In genomic region chr19:1901940-1902404, GRCh38 we compare ENCODE assay signal across 1 cellular context.
TF ChIP-seq lines count a peak whose summit lies in the region.

No MANE protein-coding gene starts in this region.

TF ChIP-seq in HepG2, 621 proteins besides CTCF, POLR2A, EP300 and RAD21 (continued from another document and continues in another):
- TF ChIP-seq ZNF609 (CRISPR knock-in tag; IDR thresholded peaks at IDR 0.05; ENCODE audit: borderline replicate concordance) (no peak), TFDP1 (CRISPR knock-in tag; IDR thresholded peaks at IDR 0.05; ENCODE audit: borderline replicate concordance) (no peak), ZNF317 (CRISPR knock-in tag; IDR thresholded peaks at IDR 0.05) (no peak), ZNF512 (CRISPR knock-in tag; IDR thresholded peaks at IDR 0.05) (no peak), ZNF775 (CRISPR knock-in tag; IDR thresholded peaks at IDR 0.05; ENCODE audit: borderline replicate concordance) (no peak), HNRNPLL (IDR thresholded peaks at IDR 0.05; ENCODE audit: low read depth, low read length, poor library complexity, severe bottlenecking) (no peak), MAZ (IDR thresholded peaks at IDR 0.05; ENCODE audit: borderline replicate concordance, low read depth, low read length) (no peak), MAZ (CRISPR knock-in tag; IDR thresholded peaks at IDR 0.05; ENCODE audit: low read depth) (no peak), KLF13 (CRISPR knock-in tag; IDR thresholded peaks at IDR 0.05) (no peak), SRSF1 (optimal IDR thresholded peaks at IDR 0.05; ENCODE audit: low read depth, low read length) (no peak), ZKSCAN8 (CRISPR knock-in tag; IDR thresholded peaks at IDR 0.05; ENCODE audit: borderline replicate concordance) (no peak), BORCS8-MEF2B (CRISPR knock-in tag; IDR thresholded peaks at IDR 0.05) (no peak), ZNF343 (CRISPR knock-in tag; IDR thresholded peaks at IDR 0.05) (no peak), SKIL (CRISPR knock-in tag; IDR thresholded peaks at IDR 0.05; ENCODE audit: borderline replicate concordance) (no peak), ZNF296 (CRISPR knock-in tag; conservative IDR thresholded peaks at IDR 0.05) (no peak), CC2D1A (CRISPR knock-in tag; IDR thresholded peaks at IDR 0.05) (no peak), SMC3 (IDR thresholded peaks at IDR 0.05; ENCODE audit: low read length) (no peak), SALL2 (CRISPR knock-in tag; IDR thresholded peaks at IDR 0.05) (no peak), ISL2 (CRISPR knock-in tag; IDR thresholded peaks at IDR 0.05) (no peak), ZSCAN31 (CRISPR knock-in tag; IDR thresholded peaks at IDR 0.05; ENCODE audit: low read depth) (no peak), GABPA (IDR thresholded peaks at IDR 0.05; ENCODE audit: low read depth, low read length) (no peak), GABPA (CRISPR knock-in tag; IDR thresholded peaks at IDR 0.05; ENCODE audit: low read depth) (no peak), CHD2 (IDR thresholded peaks at IDR 0.05; ENCODE audit: low read depth, low read length) (no peak), ZFP90 (CRISPR knock-in tag; IDR thresholded peaks at IDR 0.05; ENCODE audit: borderline replicate concordance) (0 out of 2 replicates have a peak, but pooled peaks have one; percentile 44), DR1 (CRISPR knock-in tag; IDR thresholded peaks at IDR 0.05) (no peak), TERF1 (CRISPR knock-in tag; IDR thresholded peaks at IDR 0.05) (no peak), ZNF329 (CRISPR knock-in tag; IDR thresholded peaks at IDR 0.05; ENCODE audit: low read depth) (no peak), SMAD9 (CRISPR knock-in tag; IDR thresholded peaks at IDR 0.05) (no peak), IRF2 (CRISPR knock-in tag; IDR thresholded peaks at IDR 0.05) (no peak), FOXK1 (CRISPR knock-in tag; IDR thresholded peaks at IDR 0.05; ENCODE audit: borderline replicate concordance, low read depth) (no peak), MAFF (IDR thresholded peaks at IDR 0.05; ENCODE audit: low read depth, low read length) (no peak), AKAP8 (CRISPR knock-in tag; IDR thresholded peaks at IDR 0.05) (no peak), ZSCAN12 (CRISPR knock-in tag; IDR thresholded peaks at IDR 0.05) (no peak), IKZF5 (CRISPR knock-in tag; IDR thresholded peaks at IDR 0.05) (no peak), ZNF773 (CRISPR knock-in tag; IDR thresholded peaks at IDR 0.05; ENCODE audit: borderline replicate concordance) (0 out of 2 replicates have a peak, but pooled peaks have one; percentile 33), DNMT1 (CRISPR knock-in tag; IDR thresholded peaks at IDR 0.05) (no peak), ARID2 (CRISPR knock-in tag; IDR thresholded peaks at IDR 0.05; ENCODE audit: borderline replicate concordance) (no peak), ZNF724P (CRISPR knock-in tag; IDR thresholded peaks at IDR 0.05; ENCODE audit: borderline replicate concordance) (no peak), ZBTB38 (CRISPR knock-in tag; IDR thresholded peaks at IDR 0.05) (no peak), ZNF235 (CRISPR knock-in tag; IDR thresholded peaks at IDR 0.05; ENCODE audit: borderline replicate concordance) (no peak), PLSCR1 (CRISPR knock-in tag; IDR thresholded peaks at IDR 0.05; ENCODE audit: borderline replicate concordance) (no peak)
- TF ChIP-seq, protein P1, sequence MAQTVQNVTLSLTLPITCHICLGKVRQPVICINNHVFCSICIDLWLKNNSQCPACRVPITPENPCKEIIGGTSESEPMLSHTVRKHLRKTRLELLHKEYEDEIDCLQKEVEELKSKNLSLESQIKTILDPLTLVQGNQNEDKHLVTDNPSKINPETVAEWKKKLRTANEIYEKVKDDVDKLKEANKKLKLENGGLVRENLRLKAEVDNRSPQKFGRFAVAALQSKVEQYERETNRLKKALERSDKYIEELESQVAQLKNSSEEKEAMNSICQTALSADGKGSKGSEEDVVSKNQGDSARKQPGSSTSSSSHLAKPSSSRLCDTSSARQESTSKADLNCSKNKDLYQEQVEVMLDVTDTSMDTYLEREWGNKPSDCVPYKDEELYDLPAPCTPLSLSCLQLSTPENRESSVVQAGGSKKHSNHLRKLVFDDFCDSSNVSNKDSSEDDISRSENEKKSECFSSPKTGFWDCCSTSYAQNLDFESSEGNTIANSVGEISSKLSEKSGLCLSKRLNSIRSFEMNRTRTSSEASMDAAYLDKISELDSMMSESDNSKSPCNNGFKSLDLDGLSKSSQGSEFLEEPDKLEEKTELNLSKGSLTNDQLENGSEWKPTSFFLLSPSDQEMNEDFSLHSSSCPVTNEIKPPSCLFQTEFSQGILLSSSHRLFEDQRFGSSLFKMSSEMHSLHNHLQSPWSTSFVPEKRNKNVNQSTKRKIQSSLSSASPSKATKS (CRISPR knock-in tag; IDR thresholded peaks at IDR 0.05): no peak
- TF ChIP-seq, protein P2, sequence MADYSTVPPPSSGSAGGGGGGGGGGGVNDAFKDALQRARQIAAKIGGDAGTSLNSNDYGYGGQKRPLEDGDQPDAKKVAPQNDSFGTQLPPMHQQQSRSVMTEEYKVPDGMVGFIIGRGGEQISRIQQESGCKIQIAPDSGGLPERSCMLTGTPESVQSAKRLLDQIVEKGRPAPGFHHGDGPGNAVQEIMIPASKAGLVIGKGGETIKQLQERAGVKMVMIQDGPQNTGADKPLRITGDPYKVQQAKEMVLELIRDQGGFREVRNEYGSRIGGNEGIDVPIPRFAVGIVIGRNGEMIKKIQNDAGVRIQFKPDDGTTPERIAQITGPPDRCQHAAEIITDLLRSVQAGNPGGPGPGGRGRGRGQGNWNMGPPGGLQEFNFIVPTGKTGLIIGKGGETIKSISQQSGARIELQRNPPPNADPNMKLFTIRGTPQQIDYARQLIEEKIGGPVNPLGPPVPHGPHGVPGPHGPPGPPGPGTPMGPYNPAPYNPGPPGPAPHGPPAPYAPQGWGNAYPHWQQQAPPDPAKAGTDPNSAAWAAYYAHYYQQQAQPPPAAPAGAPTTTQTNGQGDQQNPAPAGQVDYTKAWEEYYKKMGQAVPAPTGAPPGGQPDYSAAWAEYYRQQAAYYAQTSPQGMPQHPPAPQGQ (CRISPR knock-in tag; IDR thresholded peaks at IDR 0.05; ENCODE audit: borderline replicate concordance): no peak
- TF ChIP-seq, protein P3, sequence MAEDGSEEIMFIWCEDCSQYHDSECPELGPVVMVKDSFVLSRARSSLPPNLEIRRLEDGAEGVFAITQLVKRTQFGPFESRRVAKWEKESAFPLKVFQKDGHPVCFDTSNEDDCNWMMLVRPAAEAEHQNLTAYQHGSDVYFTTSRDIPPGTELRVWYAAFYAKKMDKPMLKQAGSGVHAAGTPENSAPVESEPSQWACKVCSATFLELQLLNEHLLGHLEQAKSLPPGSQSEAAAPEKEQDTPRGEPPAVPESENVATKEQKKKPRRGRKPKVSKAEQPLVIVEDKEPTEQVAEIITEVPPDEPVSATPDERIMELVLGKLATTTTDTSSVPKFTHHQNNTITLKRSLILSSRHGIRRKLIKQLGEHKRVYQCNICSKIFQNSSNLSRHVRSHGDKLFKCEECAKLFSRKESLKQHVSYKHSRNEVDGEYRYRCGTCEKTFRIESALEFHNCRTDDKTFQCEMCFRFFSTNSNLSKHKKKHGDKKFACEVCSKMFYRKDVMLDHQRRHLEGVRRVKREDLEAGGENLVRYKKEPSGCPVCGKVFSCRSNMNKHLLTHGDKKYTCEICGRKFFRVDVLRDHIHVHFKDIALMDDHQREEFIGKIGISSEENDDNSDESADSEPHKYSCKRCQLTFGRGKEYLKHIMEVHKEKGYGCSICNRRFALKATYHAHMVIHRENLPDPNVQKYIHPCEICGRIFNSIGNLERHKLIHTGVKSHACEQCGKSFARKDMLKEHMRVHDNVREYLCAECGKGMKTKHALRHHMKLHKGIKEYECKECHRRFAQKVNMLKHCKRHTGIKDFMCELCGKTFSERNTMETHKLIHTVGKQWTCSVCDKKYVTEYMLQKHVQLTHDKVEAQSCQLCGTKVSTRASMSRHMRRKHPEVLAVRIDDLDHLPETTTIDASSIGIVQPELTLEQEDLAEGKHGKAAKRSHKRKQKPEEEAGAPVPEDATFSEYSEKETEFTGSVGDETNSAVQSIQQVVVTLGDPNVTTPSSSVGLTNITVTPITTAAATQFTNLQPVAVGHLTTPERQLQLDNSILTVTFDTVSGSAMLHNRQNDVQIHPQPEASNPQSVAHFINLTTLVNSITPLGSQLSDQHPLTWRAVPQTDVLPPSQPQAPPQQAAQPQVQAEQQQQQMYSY (CRISPR knock-in tag; IDR thresholded peaks at IDR 0.05): no peak
